ENCODE assay signal across 22 cellular contexts in genomic region chr2:65381607-65382032, GRCh38. TPM values are rescaled to one million over a fixed set of nuclear protein-coding genes. Genes with fewer than 3 reads are reported as not detected.
DNase-seq lines count a peak whose midpoint lies in the region; ATAC-seq and TF ChIP-seq lines count a peak whose summit lies in the region.
"Had no signal": no experiment of that assay in that cellular context is flagged by ENCODE, and none has a peak within 500 bp of the region (broad histone marks: within the 10 kb centered on the region; RNA-seq: fewer than 3 reads in every experiment).

No MANE protein-coding gene starts in this region.

- H3K27ac ChIP-seq in BLaER1 (no peak overlapping the region), HCT116 (ENCODE audit: low read depth, low read length) (no peak overlapping the region; the same call in 1 of the 2 replicates), mesenchymal stem cell (ENCODE audit: low read length, poor library complexity, severe bottlenecking) (peak overlapping the region; percentile 72), uterus (no peak overlapping the region), adrenal gland (no peak overlapping the region)
- H3K27ac ChIP-seq: SJCRH30 had no signal

- H3K27me3 ChIP-seq in BLaER1 (no peaks in the 10 kb centered on the region), HCT116 (ENCODE audit: insufficient read depth, low read length) (no peaks in the 10 kb centered on the region), mesenchymal stem cell (ENCODE audit: control insufficient read depth in 1 of 2, insufficient read depth in 1 of 2, low read length in 2 of 2) (no peaks in the 10 kb centered on the region), uterus (no peaks in the 10 kb centered on the region), adrenal gland (no peaks in the 10 kb centered on the region)
- H3K27me3 ChIP-seq: SJCRH30 had no signal

- H3K4me3 ChIP-seq in BLaER1, result no peak overlapping the region
- H3K4me3 ChIP-seq in HCT116 (replicated peaks in 1 of 2; ENCODE audit: low read depth in 1 of 2, low read length in 2 of 2), result no peak overlapping the region
- no peak overlapping the region for H3K4me3 ChIP-seq in mesenchymal stem cell (ENCODE audit: insufficient read depth in 1 of 2, low read depth in 1 of 2, low read length in 2 of 2)
- H3K4me3 ChIP-seq in uterus, result no peak overlapping the region
- no peak overlapping the region for H3K4me3 ChIP-seq in adrenal gland
- H3K4me3 ChIP-seq: lung, SJCRH30 had no signal

- no peak overlapping the region for H4K8ac ChIP-seq in mesenchymal stem cell (ENCODE audit: low read length)

- H3K4me2 ChIP-seq in BLaER1 (peak overlapping the region; percentile 70), HCT116 (ENCODE audit: low read length) (peak overlapping the region; percentile 81), mesenchymal stem cell (ENCODE audit: low read length, poor library complexity, severe bottlenecking) (no peak overlapping the region)

- H3K9ac ChIP-seq in BLaER1 (no peak overlapping the region), HCT116 (ENCODE audit: low read length) (peak overlapping the region; percentile 61; the same call in 1 of the 2 replicates), mesenchymal stem cell (ENCODE audit: low read length) (peak overlapping the region; percentile 75)

- H3K18ac ChIP-seq in mesenchymal stem cell (ENCODE audit: low read depth in 1 of 2, low read length in 2 of 2), result peak overlapping the region; percentile 28 to 29

- peak overlapping the region; percentile 53 for H3K4me3 Mint-ChIP-seq in T-helper 17 cell
- H3K4me3 Mint-ChIP-seq: activated B cell treated with CpG ODN at 0.5 μM for 24 hours; activated naive CD4-positive, alpha-beta T cell treated with anti-CD3 and anti-CD28 coated beads, Interleukin-2, amount 50 U/mL, for 24 hours; activated T-cell treated with anti-CD3 and anti-CD28 coated beads, Interleukin-2, amount 50 U/mL, for 4 hours; brain; CD8-positive, alpha-beta T cell had no signal

- H3K9me3 ChIP-seq in BLaER1 (no peaks in the 10 kb centered on the region), HCT116 (ENCODE audit: control insufficient read depth in 1 of 2, insufficient read depth in 1 of 2, low read depth in 1 of 2, low read length in 2 of 2) (no peaks in the 10 kb centered on the region), T-helper 17 cell (ENCODE audit: control insufficient read depth, low read length, poor library complexity, severe bottlenecking) (no peaks in the 10 kb centered on the region), mesenchymal stem cell (ENCODE audit: control insufficient read depth, low read length) (no peaks in the 10 kb centered on the region), uterus (no peaks in the 10 kb centered on the region), adrenal gland (replicated peaks in 1 of 3) (no peaks in the 10 kb centered on the region)
- H3K9me3 ChIP-seq: SJCRH30 had no signal

- H4K20me1 ChIP-seq in BLaER1 (peaks cover 89% of the 10 kb centered on the region), HCT116 (ENCODE audit: insufficient read depth) (no peaks in the 10 kb centered on the region)

- peaks cover 20% of the 10 kb centered on the region for H3K79me1 ChIP-seq in mesenchymal stem cell (replicated peaks; ENCODE audit: low read length, poor library complexity, severe bottlenecking)

- no peak for TF ChIP-seq RAD21 in HCT116 (IDR thresholded peaks at IDR 0.05; ENCODE audit: low read depth)

- H2AK5ac ChIP-seq in mesenchymal stem cell (ENCODE audit: low read length, severe bottlenecking), result peak overlapping the region; percentile 78

- no peak overlapping the region for H3K23ac ChIP-seq in mesenchymal stem cell (ENCODE audit: low read length in 2 of 2)

- no peak for TF ChIP-seq CTCF in HCT116 (IDR thresholded peaks at IDR 0.05 in 2 of 3, conservative IDR thresholded peaks at IDR 0.05 in 1 of 3; ENCODE audit: borderline replicate concordance in 1 of 3, insufficient read depth in 1 of 3, low read depth in 2 of 3, low read length in 2 of 3)
- TF ChIP-seq CTCF in uterus (IDR thresholded peaks at IDR 0.05), result no peak
- no peak for TF ChIP-seq CTCF in adrenal gland (IDR thresholded peaks at IDR 0.05)

- peaks cover 12% of the 10 kb centered on the region for H3K4me1 Mint-ChIP-seq in T-helper 17 cell

- CTCF ChIA-PET in HCT116 (lab: Charles Lee), result no interaction called here

- TF ChIP-seq POLR2A in HCT116 (IDR thresholded peaks at IDR 0.05; ENCODE audit: borderline replicate concordance, extremely low read depth, insufficient read depth, insufficient read length), result no peak
- TF ChIP-seq POLR2A in uterus (IDR thresholded peaks at IDR 0.05), result no peak
- TF ChIP-seq POLR2A in adrenal gland (IDR thresholded peaks at IDR 0.05), result no peak

- intact Hi-C loops in HCT116 (cut with micrococcal nuclease), result loop anchor here (2.0 kb wide), 1 partner anchor 171 kb away; no protein-coding TSS in a partner anchor
- intact Hi-C loops in uterus (cut with DNase I; ENCODE audit: low total_unique reads), result no loop called here
- intact Hi-C loops in adrenal gland (cut with DNase I), result no loop called here

- POLR2A ChIA-PET in HCT116 (lab: Charles Lee), result interaction anchor here (0.6 kb wide), 1 partner anchor 137 kb away, joined by 3 read pairs; no protein-coding TSS in a partner anchor

- no peak overlapping the region for H2AFZ ChIP-seq in HCT116 (ENCODE audit: low read depth, low read length, poor library complexity, severe bottlenecking)
- H2AFZ ChIP-seq in mesenchymal stem cell (ENCODE audit: low read depth, low read length), result no peak overlapping the region

- H3K4me1 ChIP-seq in BLaER1 (peaks cover 92% of the 10 kb centered on the region), HCT116 (ENCODE audit: control insufficient read depth in 1 of 2, insufficient read depth in 2 of 2, low read length in 2 of 2) (peaks cover 91 to 97% of the 10 kb centered on the region in 2 experiments), mesenchymal stem cell (ENCODE audit: control insufficient read depth, insufficient read depth, low read depth, low read length) (peaks cover 38% of the 10 kb centered on the region), uterus (peaks cover 7 to 8% of the 10 kb centered on the region in 2 donors), adrenal gland (replicated peaks in 1 of 2) (peaks cover 23 to 52% of the 10 kb centered on the region in 2 donors)

- DNase-seq in HCT116 (ENCODE audit: low read depth, low spot score) (no peak), T-helper 17 cell (no peak), mesenchymal stem cell (peak; percentile 72), uterus (no peak), adrenal gland (no peak), OCI-M1 (lab: John Stamatoyannopoulos, UW) (no peak)
- DNase-seq: activated B cell treated with CpG ODN at 0.5 μM for 24 hours; activated T-cell treated with anti-CD3 and anti-CD28 coated beads, Interleukin-2, amount 50 U/mL, for 4 hours; CD8-positive, alpha-beta T cell; DMS79 treated with DMSO at 0.1 percent for 48 hours; GOT3; head of caudate nucleus; NCI-H1436 treated with DMSO at 0.1 percent for 48 hours; NCI-H524 treated with DMSO at 0.1 percent for 48 hours; T-helper 2 cell had no signal

- H3K27ac Mint-ChIP-seq in T-helper 17 cell, result no peak overlapping the region
- H3K27ac Mint-ChIP-seq: activated B cell treated with CpG ODN at 0.5 μM for 24 hours; activated naive CD4-positive, alpha-beta T cell treated with anti-CD3 and anti-CD28 coated beads, Interleukin-2, amount 50 U/mL, for 24 hours; brain; CD8-positive, alpha-beta T cell had no signal

- H3K4ac ChIP-seq in mesenchymal stem cell (ENCODE audit: low read depth in 1 of 2, low read length in 2 of 2), result peak overlapping the region in 1 of 2 experiments; percentile 63

- H3K27me3 Mint-ChIP-seq in T-helper 17 cell, result no peaks in the 10 kb centered on the region
- H3K27me3 Mint-ChIP-seq: activated naive CD4-positive, alpha-beta T cell treated with anti-CD3 and anti-CD28 coated beads, Interleukin-2, amount 50 U/mL, for 24 hours; brain; progenitor cell of endocrine pancreas had no signal

- BruUV-seq in HCT116 (replicated peaks; lab: Mats Ljungman, UMichigan), result no TSS peak

- H2BK120ac ChIP-seq in mesenchymal stem cell (ENCODE audit: low read depth, low read length), result peak overlapping the region; percentile 75

- no peaks in the 10 kb centered on the region for H3K36me3 Mint-ChIP-seq in T-helper 17 cell (ENCODE audit: low read depth)
- H3K36me3 Mint-ChIP-seq: activated naive CD4-positive, alpha-beta T cell treated with anti-CD3 and anti-CD28 coated beads, Interleukin-2, amount 50 U/mL, for 24 hours; CD8-positive, alpha-beta T cell had no signal

- H3K79me2 ChIP-seq in HCT116 (ENCODE audit: insufficient read depth, low read length), result peaks cover 86% of the 10 kb centered on the region

- 89% methylated on average over 5 of the region's 5 CpGs for WGBS in mesenchymal stem cell
- 79 to 91% (median 88%) methylated on average over 2 to 5 of the region's 5 CpGs for WGBS in adrenal gland, 4 donors

- no peak overlapping the region for H2BK5ac ChIP-seq in mesenchymal stem cell (ENCODE audit: low read depth, low read length, poor library complexity, severe bottlenecking)

- no peaks in the 10 kb centered on the region for H3K9me2 ChIP-seq in HCT116 (ENCODE audit: insufficient read depth)

- H3K14ac ChIP-seq in mesenchymal stem cell (ENCODE audit: low read length in 2 of 2), result no peak overlapping the region

- H3K36me3 ChIP-seq in BLaER1, result no peaks in the 10 kb centered on the region
- H3K36me3 ChIP-seq in HCT116 (ENCODE audit: control insufficient read depth in 1 of 2, insufficient read depth in 2 of 2, low read length in 2 of 2), result no peaks in the 10 kb centered on the region
- peaks cover 0 to 4% of the 10 kb centered on the region in 2 experiments for H3K36me3 ChIP-seq in mesenchymal stem cell (ENCODE audit: control insufficient read depth in 1 of 2, insufficient read depth in 2 of 2, low read depth in 1 of 2, low read length in 2 of 2)
- H3K36me3 ChIP-seq in uterus, result no peaks in the 10 kb centered on the region
- no peaks in the 10 kb centered on the region for H3K36me3 ChIP-seq in adrenal gland (replicated peaks in 1 of 2)
- H3K36me3 ChIP-seq: SJCRH30 had no signal

- RAD21 ChIA-PET in HCT116 (lab: Charles Lee; ENCODE audit: low non-redundant PET in 1 of 2, low total read pairs in 2 of 2, uncharacterized antibody in 2 of 2, unreplicated experiment in 2 of 2), result no interaction called here

- no peak overlapping the region for H2BK15ac ChIP-seq in mesenchymal stem cell (ENCODE audit: low read depth, poor library complexity, severe bottlenecking)

- ATAC-seq in HCT116 (no peak), T-helper 17 cell (no peak), GM21528 (IDR thresholded peaks at IDR 0.05; ENCODE audit: low FRiP score, unreplicated experiment) (no peak)
- ATAC-seq: activated T-cell treated with anti-CD3 and anti-CD28 coated beads, Interleukin-2, amount 50 U/mL, for 4 hours; CD8-positive, alpha-beta T cell had no signal

- peak overlapping the region; percentile 34 to 65 for H2BK12ac ChIP-seq in mesenchymal stem cell (ENCODE audit: low read length in 2 of 2)

- H4K91ac ChIP-seq in mesenchymal stem cell (ENCODE audit: low read length), result peak overlapping the region; percentile 37

TF ChIP-seq in HCT116, 20 proteins besides CTCF, POLR2A, EP300 and RAD21 (continues in another document):
- no peak for TF ChIP-seq CEBPB (IDR thresholded peaks at IDR 0.05; ENCODE audit: low read depth)

RNA-seq across cellular contexts. Expression of gene SPRED2, which starts 50.8 kb away (rescaled TPM):
- total RNA-seq in HCT116 (2021; ENCODE audit: unreplicated experiment), result 62.6 TPM
- 33.2 and 33.7 TPM in 2 replicates for polyA plus RNA-seq in HCT116 (2012)
- 1 to 10 TPM; 1.6 to 4.8 TPM for total RNA-seq in T-helper 17 cell
- 47.3 TPM for polyA plus RNA-seq in mesenchymal stem cell (2013, experiment 1 of 2)
- 45.9 TPM for polyA plus RNA-seq in mesenchymal stem cell (2013, experiment 2 of 2)
- total RNA-seq in uterus, result 10 to 100 TPM; 15.6 to 63.0 (median 44.8) TPM
- 10 to 100 TPM; 12.0 to 28.4 (median 18.2) TPM for total RNA-seq in adrenal gland
- 10 to 100 TPM in 2 of 3 donors, 1 to 10 TPM in 1; 8.8 to 16.5 (median 13.2) TPM for polyA plus RNA-seq in adrenal gland
